In the genomic region with DNA sequence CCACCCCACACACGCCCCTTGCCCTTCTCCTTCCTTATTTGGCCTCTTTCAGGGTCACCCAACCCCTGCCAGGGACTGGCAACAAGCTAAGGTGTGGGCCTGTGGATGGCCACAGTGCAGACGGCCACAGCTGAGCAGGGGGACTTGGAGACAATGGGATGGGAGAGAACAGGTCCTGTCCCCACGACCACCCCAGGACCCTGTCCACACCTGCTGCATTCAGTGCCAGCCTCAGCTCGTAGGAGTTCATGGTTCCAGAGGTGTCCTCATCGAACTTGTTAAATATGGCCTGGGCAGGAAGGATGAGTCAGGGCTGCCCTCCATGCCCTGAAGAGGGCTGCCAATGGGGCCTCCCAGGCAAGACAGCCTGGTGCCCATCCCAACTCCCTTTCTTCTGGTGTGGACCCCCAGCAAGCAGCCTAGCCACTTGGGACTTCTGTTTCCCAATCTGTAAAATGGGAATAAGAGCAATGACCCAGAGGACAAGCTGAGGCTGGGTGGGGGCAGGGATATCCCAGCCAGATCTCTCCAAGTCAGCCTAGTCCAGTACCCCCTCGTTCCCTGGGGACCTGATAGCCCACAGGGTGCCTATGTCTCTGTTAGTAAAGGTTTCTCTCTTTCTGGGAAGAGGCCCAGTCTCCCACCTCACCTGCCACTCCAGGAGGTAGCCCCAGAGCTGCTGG, we compare ENCODE assay signal across 2 cellular contexts.
TF ChIP-seq lines count a peak whose summit lies in the region.

No MANE protein-coding gene starts in this region.

TF ChIP-seq in IMR-90, 13 proteins besides CTCF, POLR2A, EP300 and RAD21:
- TF ChIP-seq RFX5 (IDR thresholded peaks at IDR 0.05; ENCODE audit: low read depth, low read length) (no peak), BHLHE40 (IDR thresholded peaks at IDR 0.05; ENCODE audit: low read depth, low read length) (no peak), SMC3 (IDR thresholded peaks at IDR 0.05; ENCODE audit: low read depth, low read length) (no peak), MAFK (IDR thresholded peaks at IDR 0.05; ENCODE audit: low read depth, low read length) (no peak), MAZ (IDR thresholded peaks at IDR 0.05; ENCODE audit: borderline replicate concordance, low read depth, low read length) (no peak), NFE2L2 (IDR thresholded peaks at IDR 0.05; ENCODE audit: low read depth, low read length) (no peak), FOS (IDR thresholded peaks at IDR 0.05; ENCODE audit: low read depth, low read length) (no peak), MXI1 (IDR thresholded peaks at IDR 0.05; ENCODE audit: borderline replicate concordance, low read depth, low read length) (no peak)
- TF ChIP-seq, protein P1, sequence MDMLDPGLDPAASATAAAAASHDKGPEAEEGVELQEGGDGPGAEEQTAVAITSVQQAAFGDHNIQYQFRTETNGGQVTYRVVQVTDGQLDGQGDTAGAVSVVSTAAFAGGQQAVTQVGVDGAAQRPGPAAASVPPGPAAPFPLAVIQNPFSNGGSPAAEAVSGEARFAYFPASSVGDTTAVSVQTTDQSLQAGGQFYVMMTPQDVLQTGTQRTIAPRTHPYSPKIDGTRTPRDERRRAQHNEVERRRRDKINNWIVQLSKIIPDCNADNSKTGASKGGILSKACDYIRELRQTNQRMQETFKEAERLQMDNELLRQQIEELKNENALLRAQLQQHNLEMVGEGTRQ (IDR thresholded peaks at IDR 0.05; ENCODE audit: low read depth, low read length), result no peak

TF ChIP-seq in GM12878, 131 proteins besides CTCF, POLR2A, EP300 and RAD21:
- TF ChIP-seq HDGF (IDR thresholded peaks at IDR 0.05) (no peak), LARP7 (IDR thresholded peaks at IDR 0.05) (no peak), ZNF207 (IDR thresholded peaks at IDR 0.05; ENCODE audit: borderline replicate concordance) (no peak), SRF (IDR thresholded peaks at IDR 0.05; ENCODE audit: low read depth in 2 of 2, low read length in 2 of 2) (no peak), BCL11A (IDR thresholded peaks at IDR 0.05; ENCODE audit: low read depth, low read length) (no peak), NFXL1 (IDR thresholded peaks at IDR 0.05; ENCODE audit: borderline replicate concordance) (no peak), MTA2 (IDR thresholded peaks at IDR 0.05; ENCODE audit: low read depth) (no peak), MYB (IDR thresholded peaks at IDR 0.05; ENCODE audit: borderline replicate concordance, low read depth, low read length) (no peak)
- TF ChIP-seq, protein P2, sequence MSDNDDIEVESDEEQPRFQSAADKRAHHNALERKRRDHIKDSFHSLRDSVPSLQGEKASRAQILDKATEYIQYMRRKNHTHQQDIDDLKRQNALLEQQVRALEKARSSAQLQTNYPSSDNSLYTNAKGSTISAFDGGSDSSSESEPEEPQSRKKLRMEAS (IDR thresholded peaks at IDR 0.05; ENCODE audit: low read depth, low read length), result no peak
- TF ChIP-seq, protein P3, sequence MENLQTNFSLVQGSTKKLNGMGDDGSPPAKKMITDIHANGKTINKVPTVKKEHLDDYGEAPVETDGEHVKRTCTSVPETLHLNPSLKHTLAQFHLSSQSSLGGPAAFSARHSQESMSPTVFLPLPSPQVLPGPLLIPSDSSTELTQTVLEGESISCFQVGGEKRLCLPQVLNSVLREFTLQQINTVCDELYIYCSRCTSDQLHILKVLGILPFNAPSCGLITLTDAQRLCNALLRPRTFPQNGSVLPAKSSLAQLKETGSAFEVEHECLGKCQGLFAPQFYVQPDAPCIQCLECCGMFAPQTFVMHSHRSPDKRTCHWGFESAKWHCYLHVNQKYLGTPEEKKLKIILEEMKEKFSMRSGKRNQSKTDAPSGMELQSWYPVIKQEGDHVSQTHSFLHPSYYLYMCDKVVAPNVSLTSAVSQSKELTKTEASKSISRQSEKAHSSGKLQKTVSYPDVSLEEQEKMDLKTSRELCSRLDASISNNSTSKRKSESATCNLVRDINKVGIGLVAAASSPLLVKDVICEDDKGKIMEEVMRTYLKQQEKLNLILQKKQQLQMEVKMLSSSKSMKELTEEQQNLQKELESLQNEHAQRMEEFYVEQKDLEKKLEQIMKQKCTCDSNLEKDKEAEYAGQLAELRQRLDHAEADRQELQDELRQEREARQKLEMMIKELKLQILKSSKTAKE (IDR thresholded peaks at IDR 0.05; ENCODE audit: low read depth, poor library complexity, severe bottlenecking), result no peak
- TF ChIP-seq, protein P4, sequence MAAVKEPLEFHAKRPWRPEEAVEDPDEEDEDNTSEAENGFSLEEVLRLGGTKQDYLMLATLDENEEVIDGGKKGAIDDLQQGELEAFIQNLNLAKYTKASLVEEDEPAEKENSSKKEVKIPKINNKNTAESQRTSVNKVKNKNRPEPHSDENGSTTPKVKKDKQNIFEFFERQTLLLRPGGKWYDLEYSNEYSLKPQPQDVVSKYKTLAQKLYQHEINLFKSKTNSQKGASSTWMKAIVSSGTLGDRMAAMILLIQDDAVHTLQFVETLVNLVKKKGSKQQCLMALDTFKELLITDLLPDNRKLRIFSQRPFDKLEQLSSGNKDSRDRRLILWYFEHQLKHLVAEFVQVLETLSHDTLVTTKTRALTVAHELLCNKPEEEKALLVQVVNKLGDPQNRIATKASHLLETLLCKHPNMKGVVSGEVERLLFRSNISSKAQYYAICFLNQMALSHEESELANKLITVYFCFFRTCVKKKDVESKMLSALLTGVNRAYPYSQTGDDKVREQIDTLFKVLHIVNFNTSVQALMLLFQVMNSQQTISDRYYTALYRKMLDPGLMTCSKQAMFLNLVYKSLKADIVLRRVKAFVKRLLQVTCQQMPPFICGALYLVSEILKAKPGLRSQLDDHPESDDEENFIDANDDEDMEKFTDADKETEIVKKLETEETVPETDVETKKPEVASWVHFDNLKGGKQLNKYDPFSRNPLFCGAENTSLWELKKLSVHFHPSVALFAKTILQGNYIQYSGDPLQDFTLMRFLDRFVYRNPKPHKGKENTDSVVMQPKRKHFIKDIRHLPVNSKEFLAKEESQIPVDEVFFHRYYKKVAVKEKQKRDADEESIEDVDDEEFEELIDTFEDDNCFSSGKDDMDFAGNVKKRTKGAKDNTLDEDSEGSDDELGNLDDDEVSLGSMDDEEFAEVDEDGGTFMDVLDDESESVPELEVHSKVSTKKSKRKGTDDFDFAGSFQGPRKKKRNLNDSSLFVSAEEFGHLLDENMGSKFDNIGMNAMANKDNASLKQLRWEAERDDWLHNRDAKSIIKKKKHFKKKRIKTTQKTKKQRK (IDR thresholded peaks at IDR 0.05; ENCODE audit: low read depth, low read length), result no peak
TF ChIP-seq in GM12878: peak in this region for 0.
